23 cellular contexts compared by ENCODE assay signal in genomic region chr4:54050214-54050904, GRCh38. TPM values are rescaled to one million over a fixed set of nuclear protein-coding genes. Genes with fewer than 3 reads are reported as not detected.
DNase-seq lines count a peak whose midpoint lies in the region; ATAC-seq and TF ChIP-seq lines count a peak whose summit lies in the region.
"Had no signal": no experiment of that assay in that cellular context is flagged by ENCODE, and none has a peak within 500 bp of the region (broad histone marks: within the 10 kb centered on the region; RNA-seq: fewer than 3 reads in every experiment).

No MANE protein-coding gene starts in this region.

- H3K27me3 Mint-ChIP-seq in CD14-positive monocyte (ENCODE audit: low read depth in 3 of 3): no peaks in the 10 kb centered on the region
- H3K27me3 Mint-ChIP-seq: naive thymus-derived CD8-positive, alpha-beta T cell; stimulated activated naive CD8-positive, alpha-beta T cell treated with anti-CD3 and anti-CD28 coated beads, Interleukin-15, amount 100 ng/mL, for 72 hours had no signal

- H2AFZ ChIP-seq in ACC112 (ENCODE audit: low read length, unreplicated experiment): no peak overlapping the region
- H2AFZ ChIP-seq in hepatocyte: no peak overlapping the region

- H3K27me3 ChIP-seq in ACC112 (ENCODE audit: insufficient read depth, low read length) (no peaks in the 10 kb centered on the region), hepatocyte (no peaks in the 10 kb centered on the region), transverse colon (no peaks in the 10 kb centered on the region)

- peaks cover 0 to 4% (median 0%) of the 10 kb centered on the region in 7 donors for H3K9me3 Mint-ChIP-seq in CD14-positive monocyte
- H3K9me3 Mint-ChIP-seq: stimulated activated naive CD8-positive, alpha-beta T cell treated with anti-CD3 and anti-CD28 coated beads, Interleukin-15, amount 100 ng/mL, for 72 hours had no signal

- H3K27ac Mint-ChIP-seq in CD14-positive monocyte: peak overlapping the region in 2 of 7 donors; percentile 23 to 48
- H3K27ac Mint-ChIP-seq: activated CD8-positive, alpha-beta T cell treated with anti-CD3 and anti-CD28 coated beads, Interleukin-2, amount 10 ng/mL, durations not matched to agents 7 days and 5 days; stimulated activated naive CD8-positive, alpha-beta T cell treated with anti-CD3 and anti-CD28 coated beads, Interleukin-15, amount 100 ng/mL, for 72 hours had no signal

- H3K4me2 ChIP-seq in hepatocyte: peak overlapping the region; percentile 62

- in situ Hi-C loops in astrocyte of the spinal cord (cut with HindIII; ENCODE audit: low sequenced_read_pairs): no loop called here
- in situ Hi-C loops in transverse colon (cut with MboI; ENCODE audit: low pct_ligation_motif_present in 1 of 4, low pct_unique_long_range_greater_than_20kb in 1 of 4, low sequenced_read_pairs in 3 of 4): loop anchor here in 2 of 4 donors (25.0 kb wide), 1 partner anchor 688 kb away; the partner anchor contains the start of gene SCFD2 (in 2 of the 2)

- H3K9me3 ChIP-seq in hepatocyte (ENCODE audit: low read depth) (no peaks in the 10 kb centered on the region), transverse colon (no peaks in the 10 kb centered on the region)

- no peak for TF ChIP-seq CTCF in astrocyte of the spinal cord (IDR thresholded peaks at IDR 0.05; ENCODE audit: low read depth, low read length)
- TF ChIP-seq CTCF in hepatocyte (IDR thresholded peaks at IDR 0.05; ENCODE audit: poor library complexity): no peak
- no peak for TF ChIP-seq CTCF in transverse colon (IDR thresholded peaks at IDR 0.05)
- TF ChIP-seq CTCF in CD14-positive monocyte (IDR thresholded peaks at IDR 0.05): no peak

- H3K9me2 ChIP-seq in hepatocyte (replicated peaks; ENCODE audit: insufficient read depth): no peaks in the 10 kb centered on the region

- no peak for ATAC-seq in HG02884 (IDR thresholded peaks at IDR 0.05; ENCODE audit: unreplicated experiment)
- ATAC-seq: activated CD8-positive, alpha-beta T cell treated with anti-CD3 and anti-CD28 coated beads, Interleukin-2, amount 10 ng/mL, durations not matched to agents 7 days and 5 days; naive thymus-derived CD8-positive, alpha-beta T cell; stimulated activated naive CD8-positive, alpha-beta T cell treated with anti-CD3 and anti-CD28 coated beads, Interleukin-15, amount 100 ng/mL, for 72 hours had no signal

- H3K36me3 Mint-ChIP-seq in CD14-positive monocyte: peaks cover 12 to 25% of the 10 kb centered on the region in 2 donors

- peaks cover 25% of the 10 kb centered on the region for H3K4me1 Mint-ChIP-seq in CD14-positive monocyte

- TF ChIP-seq POLR2A in transverse colon (IDR thresholded peaks at IDR 0.05): no peak

- peaks cover 42% of the 10 kb centered on the region for H3K4me1 ChIP-seq in ACC112 (ENCODE audit: control insufficient read depth, insufficient read depth, low read length, unreplicated experiment)
- H3K4me1 ChIP-seq in hepatocyte (ENCODE audit: insufficient read depth): no peaks in the 10 kb centered on the region
- H3K4me1 ChIP-seq in transverse colon: peaks cover 7 to 27% (median 14%) of the 10 kb centered on the region in 4 donors

- no peak overlapping the region for H3K4me3 Mint-ChIP-seq in CD14-positive monocyte
- H3K4me3 Mint-ChIP-seq: activated CD8-positive, alpha-beta T cell treated with anti-CD3 and anti-CD28 coated beads, Interleukin-2, amount 10 ng/mL, durations not matched to agents 7 days and 5 days; stimulated activated naive CD8-positive, alpha-beta T cell treated with anti-CD3 and anti-CD28 coated beads, Interleukin-15, amount 100 ng/mL, for 72 hours had no signal

- peaks cover 13% of the 10 kb centered on the region for H3K36me3 ChIP-seq in ACC112 (ENCODE audit: insufficient read depth, low read length)
- no peaks in the 10 kb centered on the region for H3K36me3 ChIP-seq in hepatocyte (replicated peaks; ENCODE audit: insufficient read depth, low read depth)
- H3K36me3 ChIP-seq in transverse colon: peaks cover 0 to 13% (median 6%) of the 10 kb centered on the region in 4 donors

- peaks cover 73% of the 10 kb centered on the region for H3K79me2 ChIP-seq in ACC112 (ENCODE audit: control insufficient read depth, insufficient read depth, low read length, unreplicated experiment)
- H3K79me2 ChIP-seq in hepatocyte: peaks cover 67% of the 10 kb centered on the region

- DNase-seq in HS-5 (ENCODE audit: low read depth): peak; percentile 55
- peak; percentile 48 for DNase-seq in astrocyte of the spinal cord (ENCODE audit: low read depth, low spot score)
- DNase-seq in hepatocyte (ENCODE audit: low spot score): no peak
- DNase-seq in HPDE6-E6E7 (ENCODE audit: extremely low spot score): no peak
- DNase-seq in transverse colon: no peak
- no peak for DNase-seq in CD14-positive monocyte (ENCODE audit: low spot score)
- DNase-seq: activated CD8-positive, alpha-beta T cell treated with anti-CD3 and anti-CD28 coated beads, Interleukin-2, amount 10 ng/mL, durations not matched to agents 7 days and 5 days; amygdala; COR-L47; naive thymus-derived CD8-positive, alpha-beta T cell; NCI-H1930; NCI-H524 treated with DMSO at 0.1 percent for 48 hours; OCI-M1; stimulated activated CD4-positive, alpha-beta T cell treated with anti-CD3 and anti-CD28 coated beads, Interleukin-15, amount 100 ng/mL, for 24 hours; stimulated activated naive CD8-positive, alpha-beta T cell treated with anti-CD3 and anti-CD28 coated beads, Interleukin-15, amount 100 ng/mL, for 72 hours had no signal

- TF ChIP-seq EP300 in transverse colon (IDR thresholded peaks at IDR 0.05; ENCODE audit: low read depth): no peak

- intact Hi-C loops in transverse colon (cut with DNase I; ENCODE audit: low total_unique reads): no loop called here
- intact Hi-C loops in CD14-positive monocyte (cut with micrococcal nuclease): no loop called here

- WGBS in hepatocyte (ENCODE audit: low lambda C conversion rate, missing lambda C conversion rate): 7% methylated on average over 1 of the region's 1 CpG
- WGBS in transverse colon (ENCODE audit: low coverage in 1 of 2), 2 donors: 24 to 38% methylated on average over 1 of the region's 1 CpG

- peak overlapping the region; percentile 10; the same call in 1 of the 2 replicates for H3K4me3 ChIP-seq in ACC112 (ENCODE audit: low read depth, low read length)
- H3K4me3 ChIP-seq in astrocyte of the spinal cord (ENCODE audit: low read depth, low read length): no peak overlapping the region
- H3K4me3 ChIP-seq in hepatocyte: no peak overlapping the region
- H3K4me3 ChIP-seq in transverse colon: no peak overlapping the region
- H3K4me3 ChIP-seq: coronary artery had no signal

- H3K27ac ChIP-seq in ACC112 (ENCODE audit: low read depth, low read length) (peak overlapping the region; percentile 12), hepatocyte (peak overlapping the region; percentile 8), transverse colon (no peak overlapping the region)
- H3K27ac ChIP-seq: coronary artery, HL-60 had no signal

- peaks cover 46% of the 10 kb centered on the region for H4K20me1 ChIP-seq in hepatocyte (ENCODE audit: insufficient read depth, poor library complexity, severe bottlenecking)

RNA-seq across cellular contexts. Expression of gene CHIC2, which starts 14.0 kb away (rescaled TPM):
- 69.6 and 70.0 TPM in 2 replicates for total RNA-seq in hepatocyte
- 51.3 and 61.8 TPM in 2 replicates for polyA plus RNA-seq in hepatocyte
- total RNA-seq in transverse colon: 100 to 1,000 TPM in 1 of 4 donors, 10 to 100 TPM in 3; 36.2 to 106 (median 52.0) TPM
- polyA plus RNA-seq in CD14-positive monocyte: 10 to 100 TPM; 73.4 to 83.3 TPM

RNA-seq across cellular contexts. Expression of gene GSX2, which starts 49.6 kb away (rescaled TPM):
- total RNA-seq in hepatocyte (not detected in 2 replicates), transverse colon (not detected)
- polyA plus RNA-seq in hepatocyte (not detected in 2 replicates), CD14-positive monocyte (not detected)
- total RNA-seq: activated CD8-positive, alpha-beta T cell treated with anti-CD3 and anti-CD28 coated beads, Interleukin-2, amount 10 ng/mL, durations not matched to agents 7 days and 5 days; liver; MCF 10A; naive thymus-derived CD8-positive, alpha-beta T cell; pulmonary artery endothelial cell; ureter had no signal
- polyA plus RNA-seq: liver; naive thymus-derived CD8-positive, alpha-beta T cell had no signal

Comparison
In these comparisons a context has a peak if more than half of its experiments do, and no peak if none do; other contexts are left out.
1. H3K27ac ChIP-seq: peak in ACC112 (single experiment) and hepatocyte (single experiment); none in transverse colon (0 of 4).
2. DNase-seq: peak in HS-5 (single experiment) and astrocyte of the spinal cord (single experiment); none in hepatocyte (single experiment), HPDE6-E6E7 (single experiment), transverse colon (single experiment) and CD14-positive monocyte (single experiment).